In genomic region chr2:119219873-119220272, GRCh38 we compare ENCODE assay signal across 18 cellular contexts. TPM values are rescaled to one million over a fixed set of nuclear protein-coding genes. Genes with fewer than 3 reads are reported as not detected.
A peak's percentile ranks its signal among the peaks of the same experiment; 100 is the strongest.
DNase-seq lines count a peak whose midpoint lies in the region; FAIRE-seq and TF ChIP-seq lines count a peak whose summit lies in the region.
"Had no signal": no experiment of that assay in that cellular context is flagged by ENCODE, and none has a peak within 500 bp of the region (broad histone marks: within the 10 kb centered on the region; RNA-seq: fewer than 3 reads in every experiment).

No MANE protein-coding gene starts in this region.

- H3K36me3 ChIP-seq in MG63: no peaks in the 10 kb centered on the region
- no peaks in the 10 kb centered on the region for H3K36me3 ChIP-seq in H1 (ENCODE audit: control insufficient read depth in 2 of 4, insufficient read depth in 4 of 4, low read length in 3 of 4)

- no peaks in the 10 kb centered on the region for H3K4me1 Mint-ChIP-seq in activated naive CD4-positive, alpha-beta T cell treated with anti-CD3 and anti-CD28 coated beads, Interleukin-2, amount 50 U/mL, for 24 hours
- H3K4me1 Mint-ChIP-seq in type B pancreatic cell (ENCODE audit: unreplicated experiment): peaks cover 19% of the 10 kb centered on the region

- H3K18ac ChIP-seq in H1 (ENCODE audit: extremely low read depth, low read length): no peak overlapping the region

- H2BK20ac ChIP-seq in H1 (ENCODE audit: low read length): peak overlapping the region; percentile 29; the same call in 1 of the 2 replicates

- H3K9me3 ChIP-seq in MG63 (no peaks in the 10 kb centered on the region), H1 (ENCODE audit: insufficient read depth in 2 of 2, low read depth in 1 of 2, low read length in 1 of 2) (no peaks in the 10 kb centered on the region)

- H3K4me1 ChIP-seq in H1 (replicated peaks in 1 of 4; ENCODE audit: control insufficient read depth in 3 of 4, insufficient read depth in 4 of 4, low read length in 3 of 4): peaks cover 6 to 27% (median 16%) of the 10 kb centered on the region in 4 experiments

- WGBS in H1 (ENCODE audit: extremely low coverage in 1 of 2, insufficient coverage in 1 of 2, insufficient read length in 1 of 2, insufficient replicate concordance in 2 of 2, low coverage in 1 of 2, low lambda C conversion rate in 2 of 2, missing lambda C conversion rate in 1 of 2), 2 experiments: 79% methylated on average over 4 of the region's 6 CpGs; no CpG with 5 or more reads in 1 of the 2 experiments

- peaks cover 19% of the 10 kb centered on the region for H3K27me3 Mint-ChIP-seq in activated naive CD4-positive, alpha-beta T cell treated with anti-CD3 and anti-CD28 coated beads, Interleukin-2, amount 50 U/mL, for 24 hours
- peaks cover 26% of the 10 kb centered on the region for H3K27me3 Mint-ChIP-seq in type B pancreatic cell

- H3K14ac ChIP-seq in H1 (ENCODE audit: insufficient read length): no peak overlapping the region

- no peaks in the 10 kb centered on the region for H4K20me1 ChIP-seq in H1 (replicated peaks in 1 of 2; ENCODE audit: control insufficient read depth in 1 of 2, insufficient read depth in 2 of 2, low read length in 2 of 2)

- FAIRE-seq in H1 (lab: Jason Lieb, UNC): no peak
- FAIRE-seq: H54, RCC 7860 had no signal

- no peaks in the 10 kb centered on the region for H3K36me3 Mint-ChIP-seq in activated naive CD4-positive, alpha-beta T cell treated with anti-CD3 and anti-CD28 coated beads, Interleukin-2, amount 50 U/mL, for 24 hours
- H3K36me3 Mint-ChIP-seq in type B pancreatic cell: no peaks in the 10 kb centered on the region

- TF ChIP-seq CTCF in H1 (IDR thresholded peaks at IDR 0.05; ENCODE audit: control extremely low read depth in 1 of 3, insufficient read depth in 1 of 3, low read depth in 1 of 3, low read length in 3 of 3): no peak
- no peak for TF ChIP-seq CTCF in type B pancreatic cell (conservative IDR thresholded peaks at IDR 0.05)
- TF ChIP-seq CTCF in RWPE1 (conservative IDR thresholded peaks at IDR 0.05; ENCODE audit: low read depth): no peak

- no peak overlapping the region for H3K23ac ChIP-seq in H1 (ENCODE audit: insufficient read length)

- CTCF ChIA-PET in H1 (lab: Charles Lee; ENCODE audit: partially characterized antibody): interaction anchor here (0.6 to 3.9 kb wide), 13 partner anchors 11 to 256 kb away, joined by 3 to 23 read pairs (median 4); no protein-coding TSS in a partner anchor
- CTCF ChIA-PET in RWPE1 (lab: Yijun Ruan, JAX): no interaction called here

- no peak overlapping the region for H2BK120ac ChIP-seq in H1 (replicated peaks; ENCODE audit: low read depth, low read length)

- no peak overlapping the region for H3K4me3 Mint-ChIP-seq in activated naive CD4-positive, alpha-beta T cell treated with anti-CD3 and anti-CD28 coated beads, Interleukin-2, amount 50 U/mL, for 24 hours
- peak overlapping the region; percentile 21 for H3K4me3 Mint-ChIP-seq in type B pancreatic cell

- POLR2A ChIA-PET in H1 (lab: Charles Lee; ENCODE audit: partially characterized antibody): interaction anchor here (1.1 to 1.3 kb wide), 3 partner anchors 10 to 44 kb away, joined by 3 to 5 read pairs (median 3); no protein-coding TSS in a partner anchor
- POLR2A ChIA-PET in RWPE1 (lab: Yijun Ruan, JAX; ENCODE audit: low non-redundant PET): no interaction called here

- H3K4me3 ChIP-seq in MG63 (no peak overlapping the region), H1 (ENCODE audit: extremely low read depth in 1 of 4, insufficient read depth in 2 of 4, low read depth in 3 of 4, low read length in 4 of 4) (no peak overlapping the region)

- H3K23me2 ChIP-seq in H1 (ENCODE audit: low read depth, low read length): peaks cover 11% of the 10 kb centered on the region; the same call in 1 of the 2 replicates

- H3K27ac Mint-ChIP-seq in activated naive CD4-positive, alpha-beta T cell treated with anti-CD3 and anti-CD28 coated beads, Interleukin-2, amount 50 U/mL, for 24 hours: peak overlapping the region; percentile 53
- H3K27ac Mint-ChIP-seq in type B pancreatic cell: no peak overlapping the region

- H3K79me1 ChIP-seq in H1 (ENCODE audit: low read depth, low read length): no peaks in the 10 kb centered on the region

- H3K4me2 ChIP-seq in H1 (ENCODE audit: insufficient read depth in 1 of 2, low read depth in 2 of 2, low read length in 2 of 2): no peak overlapping the region

- no peaks in the 10 kb centered on the region for H3K27me3 ChIP-seq in MG63
- peaks cover 0 to 12% (median 7%) of the 10 kb centered on the region in 4 experiments; a peak in 5 of 7 replicates for H3K27me3 ChIP-seq in H1 (replicated peaks in 1 of 4; ENCODE audit: control insufficient read depth in 3 of 4, extremely low read depth in 1 of 4, insufficient read depth in 3 of 4, low read length in 3 of 4)

- no peak overlapping the region for H2AFZ ChIP-seq in H1 (ENCODE audit: low read length)

- H3K27ac ChIP-seq in H1 (ENCODE audit: low read depth, low read length) (no peak overlapping the region), RWPE1 (no peak overlapping the region)
- H3K27ac ChIP-seq: HL-60 had no signal

- H2AK5ac ChIP-seq in H1 (ENCODE audit: low read depth, low read length): no peak overlapping the region

- no peak for DNase-seq in activated naive CD4-positive, alpha-beta T cell treated with Interleukin-2 at 50 U/mL for 16 hours
- peak; percentile 48 for DNase-seq in MG63
- DNase-seq in H1 (ENCODE audit: low read depth in 1 of 2, low spot score in 2 of 2): no peak
- DNase-seq in type B pancreatic cell (ENCODE audit: extremely low spot score, unreplicated experiment): no peak
- DNase-seq in T1000 (lab: John Stamatoyannopoulos, UW): no peak
- no peak for DNase-seq in effector CD4-positive, alpha-beta T cell
- no peak for DNase-seq in RWPE1 (ENCODE audit: low spot score)
- DNase-seq: C1 segment of cervical spinal cord, DMS79, NCI-H1105 treated with DMSO at 0.1 percent for 48 hours, NCI-H1694, NCI-H2227 treated with DMSO at 0.1 percent for 48 hours, NCI-H526, Right ventricle myocardium superior had no signal

- no peak overlapping the region for H4K8ac ChIP-seq in H1 (ENCODE audit: extremely low read depth, insufficient read depth, low read length)

- H3K79me2 ChIP-seq in H1 (ENCODE audit: control insufficient read depth in 1 of 2, insufficient read depth in 2 of 2, low read length in 2 of 2): 0 out of 4 replicates have a peak, but pooled peaks cover 0 to 2% of the 10 kb centered on the region in 2 experiments

- no peak overlapping the region for H3K4ac ChIP-seq in H1 (replicated peaks; ENCODE audit: insufficient read length, low read depth, low read length)

- H3K9ac ChIP-seq in H1 (replicated peaks in 1 of 4; ENCODE audit: extremely low read depth in 1 of 4, low read depth in 3 of 4, low read length in 3 of 4): no peak overlapping the region

- TF ChIP-seq POLR2A in H1 (IDR thresholded peaks at IDR 0.05; ENCODE audit: control extremely low read depth in 1 of 2, low read depth in 2 of 2, low read length in 2 of 2): no peak

- TF ChIP-seq EP300 in H1 (IDR thresholded peaks at IDR 0.05; ENCODE audit: borderline replicate concordance in 1 of 2, low read depth in 2 of 2, low read length in 2 of 2): no peak

- H2BK12ac ChIP-seq in H1 (ENCODE audit: low read depth, low read length): peak overlapping the region; percentile 96; the same call in 1 of the 2 replicates

- no peak overlapping the region for H3K56ac ChIP-seq in H1 (replicated peaks; ENCODE audit: insufficient read length, low read depth, low read length)

- H4K5ac ChIP-seq in H1 (ENCODE audit: insufficient read length, low read depth, low read length): no peak overlapping the region

- no peaks in the 10 kb centered on the region for H3K9me3 Mint-ChIP-seq in activated naive CD4-positive, alpha-beta T cell treated with anti-CD3 and anti-CD28 coated beads, Interleukin-2, amount 50 U/mL, for 24 hours
- H3K9me3 Mint-ChIP-seq in type B pancreatic cell: no peaks in the 10 kb centered on the region

- H4K91ac ChIP-seq in H1 (replicated peaks; ENCODE audit: insufficient read length, low read length): peak overlapping the region; percentile 58

- 0 out of 2 replicates have a peak overlapping the region, but pooled peaks have one; percentile 62 for H2BK15ac ChIP-seq in H1 (ENCODE audit: low read length)

- peak overlapping the region; percentile 62; the same call in 1 of the 2 replicates for H2BK5ac ChIP-seq in H1 (ENCODE audit: low read depth, low read length)

- TF ChIP-seq RAD21 in H1 (IDR thresholded peaks at IDR 0.05 in 1 of 2, conservative IDR thresholded peaks at IDR 0.05 in 1 of 2; ENCODE audit: low read depth in 2 of 2, low read length in 2 of 2): no peak

TF ChIP-seq in H1, 55 proteins besides CTCF, POLR2A, EP300 and RAD21:
- no peak for TF ChIP-seq TCF12 (IDR thresholded peaks at IDR 0.05; ENCODE audit: low read depth, low read length)
- TF ChIP-seq EZH2 (IDR thresholded peaks at IDR 0.05; ENCODE audit: low read depth, low read length, severe bottlenecking): no peak
- no peak for TF ChIP-seq CEBPB (IDR thresholded peaks at IDR 0.05; ENCODE audit: low read depth, low read length)
- no peak for TF ChIP-seq BACH1 (IDR thresholded peaks at IDR 0.05; ENCODE audit: low read length)
- no peak for TF ChIP-seq KDM5A (IDR thresholded peaks at IDR 0.05; ENCODE audit: low read length)
- no peak for TF ChIP-seq KDM4A (IDR thresholded peaks at IDR 0.05; ENCODE audit: low read depth, low read length, severe bottlenecking)
TF ChIP-seq in H1: peak in this region for 0.

RNA-seq across cellular contexts. Expression of gene STEAP3, which starts 3.8 kb away (rescaled TPM):
- 7.6 and 8.1 TPM in 2 replicates for total RNA-seq in MG63 (2014; rRNA removed; shearing (Covaris generic); ENCODE audit: low replicate concordance)
- 21.7 and 22.2 TPM in 2 replicates for total RNA-seq in H1 (2021; fragmentation: NEBNext Ultra II Directional; extraction: Animal tissue kit (Norgen Biotek cat#: 25700))
- polyA plus RNA-seq in H1 (2011; rRNA removed): 27.9 and 40.1 TPM in 2 replicates
- 18.9 TPM for polyA plus RNA-seq in H1 (2011; cell fraction: cytosol; rRNA removed)
- 37.7 TPM for polyA plus RNA-seq in H1 (2011; cell fraction: nucleus; rRNA removed)
- polyA plus RNA-seq in H1 (2012, experiment 1 of 2): 18.7 to 23.4 TPM (median 21.9 TPM) in 4 replicates
- 19.4 TPM for polyA plus RNA-seq in H1 (2012, experiment 2 of 2)
- polyA plus RNA-seq in H1 (2013, experiment 1 of 2): 25.2 TPM
- polyA plus RNA-seq in H1 (2013, experiment 2 of 2): 25.2 TPM
- polyA minus RNA-seq in H1 (2011; rRNA and poly(A)+ RNA removed): 21.9 and 35.2 TPM in 2 replicates
- polyA minus RNA-seq in H1 (2011; cell fraction: cytosol; rRNA and poly(A)+ RNA removed): 23.3 TPM
- polyA minus RNA-seq in H1 (2011; cell fraction: nucleus; rRNA and poly(A)+ RNA removed): 23.5 TPM
- total RNA-seq in type B pancreatic cell (ENCODE audit: low replicate concordance): 19.0 and 25.5 TPM in 2 replicates
